ENCODE assay signal across 1 cellular context in genomic region chr17:79214459-79214858, GRCh38.
TF ChIP-seq lines count a peak whose summit lies in the region.

No MANE protein-coding gene starts in this region.

TF ChIP-seq in SK-N-SH, 30 proteins besides CTCF, POLR2A, EP300 and RAD21 (continued from another document):
- TF ChIP-seq RFX5 (IDR thresholded peaks at IDR 0.05; ENCODE audit: low read length) = no peak
- no peak for TF ChIP-seq ZBTB33 (IDR thresholded peaks at IDR 0.05; ENCODE audit: borderline replicate concordance, low read depth)
- TF ChIP-seq TCF12 (IDR thresholded peaks at IDR 0.05) = no peak
- no peak for TF ChIP-seq USF1 (IDR thresholded peaks at IDR 0.05; ENCODE audit: borderline replicate concordance, low read depth)
- no peak for TF ChIP-seq YY1 (IDR thresholded peaks at IDR 0.05; ENCODE audit: low read depth)
- TF ChIP-seq FOXJ3 (CRISPR knock-in tag; IDR thresholded peaks at IDR 0.05) = no peak
